Comparison of ENCODE assay signal across 17 cellular contexts in the genomic region with DNA sequence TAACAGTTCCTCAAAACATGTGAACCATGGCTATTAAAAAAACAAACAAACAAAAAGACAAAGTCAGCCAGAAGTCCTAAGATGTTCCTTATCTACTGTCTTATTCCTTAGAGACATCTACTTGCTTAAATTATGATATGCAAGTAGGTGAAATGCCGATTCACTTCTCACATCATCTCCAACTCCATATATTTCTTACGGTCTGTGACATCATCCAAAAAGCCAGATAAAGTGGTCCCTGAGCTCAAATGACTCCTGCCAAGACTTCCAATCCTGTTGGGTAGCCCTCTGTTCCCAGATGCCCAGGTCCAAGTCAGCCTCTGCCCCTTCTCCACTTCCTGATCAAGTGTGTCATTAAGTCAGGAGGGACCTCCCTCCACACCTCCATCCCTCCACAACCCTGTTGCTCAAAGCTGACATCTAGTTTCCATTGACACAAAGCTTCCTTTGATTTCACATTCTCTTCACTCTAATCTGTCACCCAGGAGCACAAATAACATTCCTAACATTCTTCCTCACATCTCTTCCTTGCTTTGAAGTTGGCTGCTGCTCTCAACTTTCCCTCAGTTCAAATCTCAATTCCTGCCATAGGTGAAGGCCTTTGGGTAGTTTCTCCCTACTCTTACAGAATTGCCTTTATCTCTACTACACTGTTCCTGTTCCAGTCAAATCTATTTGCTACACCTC. TPM values are rescaled to one million over a fixed set of nuclear protein-coding genes. Genes with fewer than 3 reads are reported as not detected.
DNase-seq lines count a peak whose midpoint lies in the region; ATAC-seq, FAIRE-seq and TF ChIP-seq lines count a peak whose summit lies in the region.
"Had no signal": no experiment of that assay in that cellular context is flagged by ENCODE, and none has a peak within 500 bp of the region (broad histone marks: within the 10 kb centered on the region; RNA-seq: fewer than 3 reads in every experiment).

No MANE protein-coding gene starts in this region.

- no peak overlapping the region for H2BK15ac ChIP-seq in H9 (ENCODE audit: low read depth, low read length)

- intact Hi-C loops in gastrocnemius medialis (cut with DNase I; ENCODE audit: low total_unique reads), result no loop called here

- peaks cover 0 to 46% of the 10 kb centered on the region in 2 donors for H3K36me3 ChIP-seq in gastrocnemius medialis

- TF ChIP-seq CTCF in gastrocnemius medialis (IDR thresholded peaks at IDR 0.05 in 4 of 5, conservative IDR thresholded peaks at IDR 0.05 in 1 of 5) (no peak), H9 (conservative IDR thresholded peaks at IDR 0.05) (no peak)

- no peaks in the 10 kb centered on the region for H3K9me3 Mint-ChIP-seq in H9
- H3K9me3 Mint-ChIP-seq in activated T-cell treated with anti-CD3 and anti-CD28 coated beads, Interleukin-2, amount 50 U/mL, for 24 hours, result no peaks in the 10 kb centered on the region
- H3K9me3 Mint-ChIP-seq: activated CD8-positive, alpha-beta T cell treated with anti-CD3 and anti-CD28 coated beads for 36 hours; naive thymus-derived CD4-positive, alpha-beta T cell had no signal

- H3K23me2 ChIP-seq in H9 (ENCODE audit: insufficient read length, low read depth, low read length, poor library complexity, severe bottlenecking), result no peaks in the 10 kb centered on the region

- H2BK12ac ChIP-seq in H9 (ENCODE audit: insufficient read length, low read depth, low read length), result no peak overlapping the region

- H3K27ac ChIP-seq in gastrocnemius medialis, result peak overlapping the region; percentile 16 to 71 (median 35)
- H3K27ac ChIP-seq in H9 (ENCODE audit: insufficient read length, low read depth, low read length), result no peak overlapping the region
- H3K27ac ChIP-seq: C4-2B, foreskin keratinocyte, SK-N-MC had no signal

- no peak overlapping the region for H4K5ac ChIP-seq in H9 (ENCODE audit: insufficient read length, low read depth, low read length)

- no CpG with 5 or more reads among the region's 2 CpGs for WGBS in H9 (ENCODE audit: extremely low coverage, insufficient read length, low lambda C conversion rate)

- peaks cover 18 to 20% of the 10 kb centered on the region in 2 experiments for H3K4me1 Mint-ChIP-seq in H9
- H3K4me1 Mint-ChIP-seq in activated T-cell treated with anti-CD3 and anti-CD28 coated beads, Interleukin-2, amount 50 U/mL, for 24 hours (ENCODE audit: low read depth), result no peaks in the 10 kb centered on the region
- H3K4me1 Mint-ChIP-seq: naive thymus-derived CD4-positive, alpha-beta T cell had no signal

- no peak overlapping the region for H2BK20ac ChIP-seq in H9 (ENCODE audit: low read depth, low read length, poor library complexity, severe bottlenecking)

- H3K9me3 ChIP-seq in gastrocnemius medialis (no peaks in the 10 kb centered on the region), H9 (ENCODE audit: control insufficient read depth, low read depth, low read length) (no peaks in the 10 kb centered on the region)

- H3K56ac ChIP-seq in H9 (ENCODE audit: insufficient read length, low read depth, low read length), result no peak overlapping the region

- H2AFZ ChIP-seq in H9 (ENCODE audit: low read length), result no peak overlapping the region

- TF ChIP-seq POLR2A in H54 (IDR thresholded peaks at IDR 0.05; ENCODE audit: low read depth, low read length) (no peak), gastrocnemius medialis (IDR thresholded peaks at IDR 0.05) (no peak)

- DNase-seq in H54 (ENCODE audit: insufficient read length, low spot score) (no peak), SK-MEL-5 (ENCODE audit: low read depth, low spot score) (peak; percentile 6), glomerular visceral epithelial cell (ENCODE audit: extremely low spot score) (peak; percentile 31), gastrocnemius medialis (no peak), H9 (no peak)
- no peak for DNase-seq in activated T-cell treated with anti-CD3 and anti-CD28 coated beads, Interleukin-2, amount 50 U/mL, for 24 hours
- DNase-seq: activated CD8-positive, alpha-beta T cell treated with anti-CD3 and anti-CD28 coated beads for 36 hours; foreskin keratinocyte; naive thymus-derived CD4-positive, alpha-beta T cell; retina; stimulated activated CD4-positive, alpha-beta T cell treated with anti-CD3 and anti-CD28 coated beads, Interleukin-2, amount 100 ng/mL, for 48 hours had no signal

- peaks cover 21% of the 10 kb centered on the region in 2 donors for H3K4me1 ChIP-seq in gastrocnemius medialis
- H3K4me1 ChIP-seq in H9 (ENCODE audit: insufficient read depth, low read length), result no peaks in the 10 kb centered on the region
- H3K4me1 ChIP-seq: foreskin keratinocyte had no signal

- ATAC-seq in gastrocnemius medialis (no peak), GM21825 (IDR thresholded peaks at IDR 0.05; ENCODE audit: unreplicated experiment) (no peak), HG02623 (IDR thresholded peaks at IDR 0.05; ENCODE audit: unreplicated experiment) (no peak)
- ATAC-seq: activated CD8-positive, alpha-beta T cell treated with anti-CD3 and anti-CD28 coated beads for 36 hours; foreskin keratinocyte; left lobe of liver; naive thymus-derived CD4-positive, alpha-beta T cell had no signal

- no peak overlapping the region for H4K91ac ChIP-seq in H9 (ENCODE audit: insufficient read length, low read depth, low read length)

- no peak overlapping the region for H2AK5ac ChIP-seq in H9 (ENCODE audit: insufficient read length, low read length)

- no peak overlapping the region for H2BK120ac ChIP-seq in H9 (ENCODE audit: low read depth, low read length, poor library complexity, severe bottlenecking)

- no peaks in the 10 kb centered on the region for H3K36me3 Mint-ChIP-seq in H9 (ENCODE audit: insufficient read depth in 1 of 3, low read depth in 3 of 3)
- no peaks in the 10 kb centered on the region for H3K36me3 Mint-ChIP-seq in activated T-cell treated with anti-CD3 and anti-CD28 coated beads, Interleukin-2, amount 50 U/mL, for 24 hours (ENCODE audit: low read depth)
- H3K36me3 Mint-ChIP-seq: naive thymus-derived CD4-positive, alpha-beta T cell had no signal

- H3K9ac ChIP-seq in H9 (ENCODE audit: extremely low read depth, insufficient read length, low read length), result no peak overlapping the region

- no peak overlapping the region for H3K23ac ChIP-seq in H9 (ENCODE audit: insufficient read length, low read depth, low read length)

- no peaks in the 10 kb centered on the region for H3K79me2 ChIP-seq in H9 (ENCODE audit: insufficient read depth, low read length)

- H3K27me3 ChIP-seq in gastrocnemius medialis (no peaks in the 10 kb centered on the region), H9 (ENCODE audit: insufficient read depth, low read length) (no peaks in the 10 kb centered on the region)
- H3K27me3 ChIP-seq: foreskin keratinocyte had no signal

- in situ Hi-C loops in SK-MEL-5 (cut with HindIII; ENCODE audit: low pct_unique_long_range_greater_than_20kb, low sequenced_read_pairs), result no loop called here
- in situ Hi-C loops in gastrocnemius medialis (cut with MboI; ENCODE audit: low sequenced_read_pairs in 4 of 4), result no loop called here

- peak; percentile 65 for FAIRE-seq in H54 (lab: Jason Lieb, UNC)

- H3K79me1 ChIP-seq in H9 (ENCODE audit: insufficient read depth, low read depth, low read length, poor library complexity, severe bottlenecking), result no peaks in the 10 kb centered on the region

- H4K20me1 ChIP-seq in H9 (ENCODE audit: control insufficient read depth, insufficient read depth, insufficient read length), result no peaks in the 10 kb centered on the region

- no peak overlapping the region for H3K4ac ChIP-seq in H9 (ENCODE audit: low read depth, low read length)

- no peak overlapping the region for H3T11ph ChIP-seq in H9 (ENCODE audit: low read length)

- no peak overlapping the region for H2BK5ac ChIP-seq in H9 (ENCODE audit: insufficient read length, low read length)

- H3K4me3 ChIP-seq in gastrocnemius medialis, result no peak overlapping the region
- H3K4me3 ChIP-seq: SK-N-MC had no signal

- no peak overlapping the region for H4K8ac ChIP-seq in H9 (replicated peaks; ENCODE audit: insufficient read length, low read depth, low read length)

- no peak overlapping the region for H3K4me3 Mint-ChIP-seq in H9
- no peak overlapping the region for H3K4me3 Mint-ChIP-seq in activated T-cell treated with anti-CD3 and anti-CD28 coated beads, Interleukin-2, amount 50 U/mL, for 24 hours
- H3K4me3 Mint-ChIP-seq: activated CD8-positive, alpha-beta T cell treated with anti-CD3 and anti-CD28 coated beads for 36 hours; naive thymus-derived CD4-positive, alpha-beta T cell had no signal

- no peak overlapping the region for H3K14ac ChIP-seq in H9 (ENCODE audit: insufficient read depth, low read length)

- H3K18ac ChIP-seq in H9 (ENCODE audit: insufficient read length, low read depth, low read length), result no peak overlapping the region

- H3K27ac Mint-ChIP-seq in H9, result peak overlapping the region in 1 of 3 experiments; percentile 52; a peak in 2 of 7 replicates
- no peak overlapping the region for H3K27ac Mint-ChIP-seq in activated T-cell treated with anti-CD3 and anti-CD28 coated beads, Interleukin-2, amount 50 U/mL, for 24 hours
- H3K27ac Mint-ChIP-seq: activated CD8-positive, alpha-beta T cell treated with anti-CD3 and anti-CD28 coated beads for 36 hours; naive thymus-derived CD4-positive, alpha-beta T cell had no signal

- H3K4me2 ChIP-seq in H9 (ENCODE audit: insufficient read depth, insufficient read length, low read length), result no peak overlapping the region

- H3K27me3 Mint-ChIP-seq in H9 (ENCODE audit: low read depth), result no peaks in the 10 kb centered on the region
- H3K27me3 Mint-ChIP-seq in activated T-cell treated with anti-CD3 and anti-CD28 coated beads, Interleukin-2, amount 50 U/mL, for 24 hours, result no peaks in the 10 kb centered on the region
- H3K27me3 Mint-ChIP-seq: activated CD8-positive, alpha-beta T cell treated with anti-CD3 and anti-CD28 coated beads for 36 hours had no signal

RNA-seq across cellular contexts. Expression of gene PDLIM1, which starts 56.1 kb away (rescaled TPM):
- 3.8 and 4.4 TPM in 2 replicates for total RNA-seq in SK-MEL-5 (2014; rRNA removed; shearing (Covaris generic))
- 31.8 and 32.5 TPM in 2 replicates for polyA plus RNA-seq in SK-MEL-5 (2015; cell fraction: cytosol; rRNA removed)
- 5.1 and 8.6 TPM in 2 replicates for polyA plus RNA-seq in SK-MEL-5 (2015; cell fraction: nucleus; rRNA removed)
- total RNA-seq in gastrocnemius medialis (100 to 1,000 TPM; 157 to 572 (median 272) TPM), H9 (2021) (115 and 123 TPM in 2 replicates)
- total RNA-seq: G401 had no signal

Comparison
In these comparisons a context has a peak if more than half of its experiments do, and no peak if none do; other contexts are left out.
1. DNase-seq: peak in SK-MEL-5 (single experiment) and glomerular visceral epithelial cell (single experiment); none in H54 (single experiment), gastrocnemius medialis (0 of 2), H9 (single experiment) and activated T-cell treated with anti-CD3 and anti-CD28 coated beads, Interleukin-2, amount 50 U/mL, for 24 hours (single experiment).
2. RNA of gene PDLIM1, which starts 56.1 kb away (total RNA-seq): 157 to 572 TPM in gastrocnemius medialis and 115 to 123 TPM in H9; 3.8 to 4.4 TPM in SK-MEL-5; every median in the first group is over 10 times any median in the second.